Comparison of ENCODE assay signal across 14 cellular contexts in genomic region chr11:71998061-71998460, GRCh38. TPM values are rescaled to one million over a fixed set of nuclear protein-coding genes. Genes with fewer than 3 reads are reported as not detected.
DNase-seq lines count a peak whose midpoint lies in the region; ATAC-seq and TF ChIP-seq lines count a peak whose summit lies in the region.
"Had no signal": no experiment of that assay in that cellular context is flagged by ENCODE, and none has a peak within 500 bp of the region (broad histone marks: within the 10 kb centered on the region; RNA-seq: fewer than 3 reads in every experiment).

No MANE protein-coding gene starts in this region.

- peak overlapping the region; percentile 94 to 96 for H3K27ac Mint-ChIP-seq in activated naive CD4-positive, alpha-beta T cell treated with anti-CD3 and anti-CD28 coated beads, Interleukin-2, amount 50 U/mL, for 72 hours
- H3K27ac Mint-ChIP-seq in activated T-helper 17 cell treated with anti-CD3 and anti-CD28 coated beads, Interleukin-2, amount 50 U/mL, for 72 hours: peak overlapping the region; percentile 96
- H3K27ac Mint-ChIP-seq in memory B cell: peak overlapping the region; percentile 98

- no peaks in the 10 kb centered on the region for H3K27me3 ChIP-seq in upper lobe of right lung

- H3K9me3 Mint-ChIP-seq in activated naive CD4-positive, alpha-beta T cell treated with anti-CD3 and anti-CD28 coated beads, Interleukin-2, amount 50 U/mL, for 72 hours: no peaks in the 10 kb centered on the region
- no peaks in the 10 kb centered on the region for H3K9me3 Mint-ChIP-seq in activated T-helper 17 cell treated with anti-CD3 and anti-CD28 coated beads, Interleukin-2, amount 50 U/mL, for 72 hours
- H3K9me3 Mint-ChIP-seq in memory B cell: no peaks in the 10 kb centered on the region
- H3K9me3 Mint-ChIP-seq: brain; stimulated activated naive CD8-positive, alpha-beta T cell treated with anti-CD3 and anti-CD28 coated beads, Interleukin-15, amount 100 ng/mL, for 72 hours had no signal

- intact Hi-C loops in upper lobe of right lung (cut with DNase I): no loop called here

- DNase-seq in activated naive CD4-positive, alpha-beta T cell treated with anti-CD3 and anti-CD28 coated beads, Interleukin-2, amount 50 U/mL, for 72 hours (ENCODE audit: low spot score in 2 of 2): no peak
- no peak for DNase-seq in activated naive CD4-positive, alpha-beta T cell treated with Interleukin-2 at 50 U/mL for 16 hours
- DNase-seq in memory B cell (ENCODE audit: low spot score in 2 of 2) (no peak), upper lobe of right lung (no peak), SKM-1 (lab: John Stamatoyannopoulos, UW; ENCODE audit: unreplicated experiment) (no peak)
- DNase-seq: midbrain; NCI-H1048; NCI-H774; stimulated activated naive CD8-positive, alpha-beta T cell treated with anti-CD3 and anti-CD28 coated beads, Interleukin-15, amount 100 ng/mL, for 72 hours had no signal

- no peak for TF ChIP-seq CTCF in upper lobe of right lung (IDR thresholded peaks at IDR 0.05)

- peaks cover 22% of the 10 kb centered on the region for H3K36me3 ChIP-seq in upper lobe of right lung

- peaks cover 19% of the 10 kb centered on the region for H3K4me1 Mint-ChIP-seq in activated T-helper 17 cell treated with anti-CD3 and anti-CD28 coated beads, Interleukin-2, amount 50 U/mL, for 72 hours
- peaks cover 52% of the 10 kb centered on the region for H3K4me1 Mint-ChIP-seq in memory B cell

- no peak for ATAC-seq in activated naive CD4-positive, alpha-beta T cell treated with anti-CD3 and anti-CD28 coated beads, Interleukin-2, amount 50 U/mL, for 72 hours
- ATAC-seq in activated T-helper 17 cell treated with anti-CD3 and anti-CD28 coated beads, Interleukin-2, amount 50 U/mL, for 72 hours (replicated peaks): no peak
- ATAC-seq in memory B cell (ENCODE audit: low read depth) (no peak), upper lobe of right lung (no peak), HG02610 (IDR thresholded peaks at IDR 0.05; ENCODE audit: unreplicated experiment) (no peak), HG03108 (IDR thresholded peaks at IDR 0.05; ENCODE audit: unreplicated experiment) (no peak)
- ATAC-seq: K562 had no signal

- peaks cover 22% of the 10 kb centered on the region for H3K4me1 ChIP-seq in upper lobe of right lung

- no peak overlapping the region for H3K4me3 ChIP-seq in upper lobe of right lung
- H3K4me3 ChIP-seq: K562 had no signal

- peaks cover 0 to 7% of the 10 kb centered on the region in 2 donors for H3K36me3 Mint-ChIP-seq in activated naive CD4-positive, alpha-beta T cell treated with anti-CD3 and anti-CD28 coated beads, Interleukin-2, amount 50 U/mL, for 72 hours
- H3K36me3 Mint-ChIP-seq in activated T-helper 17 cell treated with anti-CD3 and anti-CD28 coated beads, Interleukin-2, amount 50 U/mL, for 72 hours (ENCODE audit: low read depth): peaks cover 45% of the 10 kb centered on the region
- peaks cover 14% of the 10 kb centered on the region for H3K36me3 Mint-ChIP-seq in memory B cell

- H3K27ac ChIP-seq in upper lobe of right lung: peak overlapping the region; percentile 55

- H3K9me3 ChIP-seq in upper lobe of right lung: no peaks in the 10 kb centered on the region

- peak overlapping the region; percentile 76 for H3K4me3 Mint-ChIP-seq in activated T-helper 17 cell treated with anti-CD3 and anti-CD28 coated beads, Interleukin-2, amount 50 U/mL, for 72 hours
- peak overlapping the region; percentile 21 for H3K4me3 Mint-ChIP-seq in memory B cell
- H3K4me3 Mint-ChIP-seq: brain had no signal

- H3K27me3 Mint-ChIP-seq in activated T-helper 17 cell treated with anti-CD3 and anti-CD28 coated beads, Interleukin-2, amount 50 U/mL, for 72 hours: no peaks in the 10 kb centered on the region
- H3K27me3 Mint-ChIP-seq in memory B cell: no peaks in the 10 kb centered on the region
- H3K27me3 Mint-ChIP-seq: brain; stimulated activated naive CD8-positive, alpha-beta T cell treated with anti-CD3 and anti-CD28 coated beads, Interleukin-15, amount 100 ng/mL, for 72 hours had no signal

RNA-seq across cellular contexts. Expression of gene IL18BP, which starts 0.6 kb away (rescaled TPM):
- 10 to 100 TPM; 12.5 to 13.8 TPM for total RNA-seq in activated naive CD4-positive, alpha-beta T cell treated with anti-CD3 and anti-CD28 coated beads, Interleukin-2, amount 50 U/mL, for 72 hours
- 10 to 100 TPM; 18.4 to 21.9 TPM for total RNA-seq in activated T-helper 17 cell treated with anti-CD3 and anti-CD28 coated beads, Interleukin-2, amount 50 U/mL, for 72 hours
- 21.5 TPM for total RNA-seq in upper lobe of right lung
